9 cellular contexts compared by ENCODE assay signal in genomic region chr11:68011046-68011943, GRCh38. TPM values are rescaled to one million over a fixed set of nuclear protein-coding genes. Genes with fewer than 3 reads are reported as not detected.
DNase-seq lines count a peak whose midpoint lies in the region; ATAC-seq and TF ChIP-seq lines count a peak whose summit lies in the region.
"Had no signal": no experiment of that assay in that cellular context is flagged by ENCODE, and none has a peak within 500 bp of the region (broad histone marks: within the 10 kb centered on the region; RNA-seq: fewer than 3 reads in every experiment).

No MANE protein-coding gene starts in this region.

- H3K9ac ChIP-seq in smooth muscle cell (ENCODE audit: low read depth), result no peak overlapping the region

- H3F3A ChIP-seq in smooth muscle cell (ENCODE audit: low read depth), result no peaks in the 10 kb centered on the region

- H3K4me2 ChIP-seq in smooth muscle cell, result peak overlapping the region; percentile 78

- 95% methylated on average over 16 of the region's 16 CpGs for WGBS in smooth muscle cell (ENCODE audit: low lambda C conversion rate)

- peak in 1 of 2 donors; percentile 34 for DNase-seq in left lung
- no peak for DNase-seq in smooth muscle cell (lab: John Stamatoyannopoulos, UW; ENCODE audit: unreplicated experiment)
- DNase-seq in NAMALWA (ENCODE audit: low spot score), result no peak
- DNase-seq: NCI-H2029 had no signal

- no peak overlapping the region for H2AFZ ChIP-seq in smooth muscle cell (ENCODE audit: low read depth)

- H3K4me1 ChIP-seq in HEK293 (ENCODE audit: control insufficient read depth, insufficient read depth, low read length) (no peaks in the 10 kb centered on the region), left lung (peaks cover 43 to 84% of the 10 kb centered on the region in 2 donors), smooth muscle cell (ENCODE audit: low read depth) (peaks cover 19% of the 10 kb centered on the region)

- H3K27me3 ChIP-seq in left lung (no peaks in the 10 kb centered on the region), smooth muscle cell (ENCODE audit: low read depth) (no peaks in the 10 kb centered on the region)

- CTCF ChIA-PET in HEK293 (lab: Yijun Ruan, JAX), result interaction anchor here (0.7 to 1.6 kb wide), 5 partner anchors 17 to 286 kb away, joined by 3 to 5 read pairs (median 4); no protein-coding TSS in a partner anchor

- TF ChIP-seq CTCF in HEK293 (tag by site-specific recombination; IDR thresholded peaks at IDR 0.05) (no peak), VCaP (conservative IDR thresholded peaks at IDR 0.05) (no peak), left lung (IDR thresholded peaks at IDR 0.05) (no peak), smooth muscle cell (IDR thresholded peaks at IDR 0.05; ENCODE audit: borderline replicate concordance, insufficient read depth, poor library complexity, severe bottlenecking) (no peak)

- no peaks in the 10 kb centered on the region for H3K79me2 ChIP-seq in smooth muscle cell (ENCODE audit: low read depth)

- POLR2A ChIA-PET in HEK293 (lab: Yijun Ruan, JAX), result interaction anchor here (0.5 to 2.1 kb wide), 2 partner anchors 11 to 23 kb away, joined by 5 to 6 read pairs; no protein-coding TSS in a partner anchor

- H3K9me3 ChIP-seq in HEK293 (ENCODE audit: control insufficient read depth, insufficient read depth, low read depth, low read length) (no peaks in the 10 kb centered on the region), left lung (no peaks in the 10 kb centered on the region), smooth muscle cell (replicated peaks; ENCODE audit: low read depth) (no peaks in the 10 kb centered on the region)

- intact Hi-C loops in left lung (cut with DNase I), result no loop called here

- no peak overlapping the region for H3K4me3 ChIP-seq in HEK293 (ENCODE audit: low read depth, low read length)
- H3K4me3 ChIP-seq in left lung, result peak overlapping the region; percentile 34 to 52
- H3K4me3 ChIP-seq in smooth muscle cell, result no peak overlapping the region

- no peak overlapping the region for H3K27ac ChIP-seq in HEK293 (ENCODE audit: extremely low read depth, low read depth, low read length)
- H3K27ac ChIP-seq in VCaP, result peak overlapping the region; percentile 50; the same call in 1 of the 2 replicates
- H3K27ac ChIP-seq in left lung, result peak overlapping the region; percentile 93 to 96
- H3K27ac ChIP-seq in smooth muscle cell (ENCODE audit: low read depth), result no peak overlapping the region

- H3K36me3 ChIP-seq in HEK293 (ENCODE audit: control insufficient read depth in 2 of 2, insufficient read depth in 1 of 2, low read length in 2 of 2) (no peaks in the 10 kb centered on the region), left lung (peaks cover 0 to 6% of the 10 kb centered on the region in 2 donors), smooth muscle cell (ENCODE audit: low read depth) (no peaks in the 10 kb centered on the region)

- ATAC-seq in left lung (no peak), HG03457 (IDR thresholded peaks at IDR 0.05; ENCODE audit: unreplicated experiment) (no peak), GM21360 (IDR thresholded peaks at IDR 0.05; ENCODE audit: unreplicated experiment) (no peak), GM21515 (IDR thresholded peaks at IDR 0.05; ENCODE audit: unreplicated experiment) (no peak)

- no peaks in the 10 kb centered on the region for H4K20me1 ChIP-seq in smooth muscle cell (ENCODE audit: low read depth)

TF ChIP-seq in HEK293, 187 proteins besides CTCF, POLR2A, EP300 and RAD21:
- TF ChIP-seq ZNF792 (tag by site-specific recombination; IDR thresholded peaks at IDR 0.05) (no peak), ZBTB20 (tag by site-specific recombination; IDR thresholded peaks at IDR 0.05) (0 out of 2 replicates have a peak, but pooled peaks have one; percentile 5)

RNA-seq across cellular contexts. Expression of gene ALDH3B1, which starts 1.2 kb away (rescaled TPM):
- total RNA-seq in left lung (10 to 100 TPM; 59.3 to 87.1 TPM), smooth muscle cell (6.9 and 9.9 TPM in 2 replicates)
- polyA plus RNA-seq in smooth muscle cell, result 8.8 and 9.1 TPM in 2 replicates

RNA-seq across cellular contexts. Expression of gene UNC93B1, which starts 7.4 kb away (rescaled TPM):
- total RNA-seq in left lung (10 to 100 TPM; 52.5 to 98.9 TPM), smooth muscle cell (17.5 and 18.3 TPM in 2 replicates)
- polyA plus RNA-seq in smooth muscle cell, result 25.1 and 33.4 TPM in 2 replicates

RNA-seq across cellular contexts. Expression of gene NDUFS8, which starts 19.2 kb away (rescaled TPM):
- total RNA-seq in left lung (100 to 1,000 TPM; 148 to 151 TPM), smooth muscle cell (115 and 165 TPM in 2 replicates)
- 302 and 314 TPM in 2 replicates for polyA plus RNA-seq in smooth muscle cell

RNA-seq across cellular contexts. Expression of gene TCIRG1, which starts 27.5 kb away (rescaled TPM):
- total RNA-seq in left lung (100 to 1,000 TPM; 191 to 323 TPM), smooth muscle cell (37.2 and 39.7 TPM in 2 replicates)
- 59.0 and 76.4 TPM in 2 replicates for polyA plus RNA-seq in smooth muscle cell

Comparison
In these comparisons a context has a peak if more than half of its experiments do, and no peak if none do; other contexts are left out.
1. H3K27ac ChIP-seq: peak in VCaP (single experiment) and left lung (2 of 2); none in HEK293 (single experiment) and smooth muscle cell (single experiment).
2. H3K4me3 ChIP-seq: peak in left lung (2 of 2); none in HEK293 (single experiment) and smooth muscle cell (single experiment).